Comparison of ENCODE assay signal across 9 cellular contexts in the genomic region with DNA sequence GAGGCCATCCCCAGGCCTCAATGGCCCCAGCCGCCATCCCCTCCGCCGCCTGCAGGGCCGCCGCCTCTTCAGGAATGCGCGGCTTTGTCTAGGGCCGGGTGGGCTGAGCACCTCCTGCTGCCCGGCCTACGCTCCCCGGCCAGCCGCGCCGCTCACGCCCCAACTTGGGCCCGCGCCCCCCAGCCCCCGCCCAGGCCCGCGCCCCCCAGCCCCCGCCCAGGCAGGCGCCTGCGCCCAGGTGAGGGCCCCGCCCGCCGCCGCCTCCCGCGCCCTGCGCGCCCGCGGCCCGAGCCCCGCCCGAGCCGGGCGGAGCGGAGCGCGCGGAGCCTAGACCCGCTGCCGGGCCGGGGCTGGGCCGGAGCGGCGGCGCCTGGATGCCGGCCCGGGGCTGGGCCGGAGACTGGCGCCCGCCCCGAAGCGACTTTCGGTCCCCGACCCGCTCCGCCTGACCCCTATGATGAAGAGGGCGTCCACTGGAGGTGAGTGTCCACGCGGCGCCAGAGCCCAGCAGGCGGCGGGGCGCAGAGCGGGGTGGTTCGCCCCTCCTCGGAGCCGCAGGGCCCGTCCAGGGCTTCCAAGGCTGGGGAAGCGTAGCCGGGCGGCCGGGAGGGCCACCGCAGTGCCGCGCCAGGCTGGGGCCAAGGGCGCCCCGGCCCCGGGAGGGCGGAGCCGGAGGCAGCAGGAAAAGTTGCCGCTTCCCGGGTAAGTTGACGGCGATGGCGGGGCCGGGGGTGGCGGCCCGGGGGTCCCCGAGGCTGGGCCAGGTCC. TPM values are rescaled to one million over a fixed set of nuclear protein-coding genes. Genes with fewer than 3 reads are reported as not detected.
A peak's percentile ranks its signal among the peaks of the same experiment; 100 is the strongest.
DNase-seq lines count a peak whose midpoint lies in the region; ATAC-seq and TF ChIP-seq lines count a peak whose summit lies in the region.
"Had no signal": no experiment of that assay in that cellular context is flagged by ENCODE, and none has a peak within 500 bp of the region (broad histone marks: within the 10 kb centered on the region; RNA-seq: fewer than 3 reads in every experiment).

No MANE protein-coding gene starts in this region.

- H3K4me3 ChIP-seq in body of pancreas (peak overlapping the region; percentile 36 to 78), kidney epithelial cell (ENCODE audit: low read depth, low read length) (peak overlapping the region; percentile 33), thyroid gland (replicated peaks in 1 of 3) (peak overlapping the region in 2 of 3 donors; percentile 5 to 38)

- H3K27ac ChIP-seq in C4-2B = peak overlapping the region; percentile 17; the same call in 1 of the 2 replicates
- H3K27ac ChIP-seq in body of pancreas = peak overlapping the region in 3 of 4 donors; percentile 59 to 83 (median 73)
- no peak overlapping the region for H3K27ac ChIP-seq in thyroid gland

- H3K36me3 ChIP-seq in body of pancreas (replicated peaks in 1 of 2; ENCODE audit: insufficient read depth in 1 of 2, low read depth in 2 of 2) (no peaks in the 10 kb centered on the region), kidney epithelial cell (ENCODE audit: control insufficient read depth, insufficient read depth, low read length) (no peaks in the 10 kb centered on the region), thyroid gland (no peaks in the 10 kb centered on the region)

- intact Hi-C loops in body of pancreas (cut with DNase I) = no loop called here
- intact Hi-C loops in thyroid gland (cut with DNase I) = no loop called here

- peak; percentile 81 for DNase-seq in HuH-7 (ENCODE audit: low spot score)
- peak; percentile 20 to 45 (median 38) for DNase-seq in body of pancreas
- no peak for DNase-seq in kidney epithelial cell (ENCODE audit: low read depth)
- DNase-seq in thyroid gland = peak; percentile 35 to 43
- DNase-seq in NK-92 treated with Interleukin-12 subunit alpha and Interleukin-12 subunit beta, amount 100 ng/mL, for 24 hours (lab: John Stamatoyannopoulos, UW) = no peak

- peaks cover 59% of the 10 kb centered on the region for H3K4me1 ChIP-seq in body of pancreas
- peaks cover 0 to 4% of the 10 kb centered on the region in 2 donors for H3K4me1 ChIP-seq in thyroid gland

- peak; percentile 59 for ATAC-seq in body of pancreas
- ATAC-seq in GM21528 (IDR thresholded peaks at IDR 0.05; ENCODE audit: low FRiP score, unreplicated experiment) = no peak
- no peak for ATAC-seq in HG03135 (IDR thresholded peaks at IDR 0.05; ENCODE audit: unreplicated experiment)

- no peaks in the 10 kb centered on the region for H3K9me3 ChIP-seq in body of pancreas
- H3K9me3 ChIP-seq in thyroid gland = no peaks in the 10 kb centered on the region

- H3K27me3 ChIP-seq in body of pancreas (no peaks in the 10 kb centered on the region), kidney epithelial cell (ENCODE audit: control insufficient read depth, insufficient read depth, low read length) (peaks cover 37% of the 10 kb centered on the region), thyroid gland (no peaks in the 10 kb centered on the region)

- 1 to 4% methylated on average over 3 to 58 of the region's 93 CpGs for WGBS in body of pancreas, 2 donors
- 0% methylated on average over 2 to 9 of the region's 93 CpGs for WGBS in thyroid gland, 2 donors

- peak in 2 of 3 donors; percentile 32 to 46 for TF ChIP-seq POLR2A in body of pancreas (IDR thresholded peaks at IDR 0.05)
- TF ChIP-seq POLR2A in thyroid gland (IDR thresholded peaks at IDR 0.05) = no peak

- TF ChIP-seq CTCF in C4-2B (conservative IDR thresholded peaks at IDR 0.05) (no peak), body of pancreas (IDR thresholded peaks at IDR 0.05) (peak in 3 of 7 experiments; percentile 13 to 19 (median 16)), kidney epithelial cell (IDR thresholded peaks at IDR 0.05; ENCODE audit: insufficient read depth, low read length, poor library complexity, severe bottlenecking) (no peak), thyroid gland (IDR thresholded peaks at IDR 0.05) (peak in 1 of 6 experiments; percentile 9)

RNA-seq across cellular contexts. Expression of a gene that starts 34.3 kb away (rescaled TPM):
- total RNA-seq in body of pancreas (10 to 100 TPM in 1 of 2 donors, 1 to 10 TPM in 1; 1.0 to 11.5 TPM), kidney epithelial cell (1.9 and 5.2 TPM in 2 replicates), thyroid gland (10 to 100 TPM in 1 of 4 donors, 1 to 10 TPM in 3; 1.6 to 10.2 (median 5.2) TPM)
- total RNA-seq: dermis microvascular lymphatic vessel endothelial cell had no signal

Comparison
In these comparisons a context has a peak if more than half of its experiments do, and no peak if none do; other contexts are left out.
1. H3K27ac ChIP-seq: peak in C4-2B (single experiment) and body of pancreas (3 of 4); none in thyroid gland (0 of 3).
2. DNase-seq: peak in HuH-7 (single experiment), body of pancreas (4 of 4) and thyroid gland (2 of 2); none in kidney epithelial cell (single experiment) and NK-92 treated with Interleukin-12 subunit alpha and Interleukin-12 subunit beta, amount 100 ng/mL, for 24 hours (single experiment).
3. POLR2A ChIP-seq: peak in body of pancreas (2 of 3); none in thyroid gland (0 of 2).
4. Peak in every context shown above with its lines, with median percentiles within 50 percentile points of each other: H3K4me3 ChIP-seq.